Comparison of ENCODE assay signal across 32 cellular contexts in the genomic region with DNA sequence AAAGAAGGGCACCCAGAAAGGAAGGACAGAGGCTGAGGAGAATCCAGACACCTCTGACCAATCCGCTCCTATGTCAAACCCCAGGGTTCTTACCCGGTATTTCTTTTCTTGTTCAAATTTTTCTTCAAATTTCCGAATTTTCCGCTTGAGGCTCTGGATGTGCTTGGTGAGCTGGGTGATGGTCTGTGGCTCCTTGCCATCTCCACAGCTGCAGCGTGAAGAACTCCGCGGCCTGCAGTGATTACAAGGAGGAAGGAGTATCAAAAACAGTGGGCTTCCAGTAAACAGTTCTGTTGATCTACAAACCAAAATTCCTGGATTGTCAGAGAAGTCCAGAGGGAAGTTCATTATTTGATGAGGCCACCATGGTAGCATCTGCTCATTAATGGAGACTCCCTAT.
"Had no signal": no experiment of that assay in that cellular context is flagged by ENCODE, and none has a peak within 500 bp of the region (broad histone marks: within the 10 kb centered on the region; RNA-seq: fewer than 3 reads in every experiment).

No MANE protein-coding gene starts in this region.

- DNase-seq: activated B cell treated with CpG ODN at 0.5 μM for 24 hours; activated CD4-positive, alpha-beta T cell treated with anti-CD3 and anti-CD28 coated beads for 48 hours; activated CD4-positive, alpha-beta T cell treated with anti-CD3 and anti-CD28 coated beads, Interleukin-2, amount 50 U/mL, for 1 hour; activated CD4-positive, alpha-beta T cell treated with anti-CD3 and anti-CD28 coated beads, Interleukin-2, amount 50 U/mL, for 48 hours; activated CD8-positive, alpha-beta memory T cell treated with anti-CD3 and anti-CD28 coated beads for 24 hours; activated CD8-positive, alpha-beta T cell treated with anti-CD3 and anti-CD28 coated beads for 36 hours; activated effector memory CD4-positive, alpha-beta T cell treated with Interleukin-2 at 50 U/mL for 16 hours; activated gamma-delta T cell treated with Interleukin-2 at 50 U/mL for 16 hours; activated naive CD4-positive, alpha-beta T cell treated with anti-CD3 and anti-CD28 coated beads, Interleukin-2, amount 50 U/mL, for 16 hours; activated naive CD4-positive, alpha-beta T cell treated with Interleukin-2 at 50 U/mL for 16 hours; activated T-cell treated with anti-CD3 and anti-CD28 coated beads, Interleukin-2, amount 50 U/mL, for 4 hours; amniotic stem cell; cortex of kidney; dermis blood vessel endothelial cell; effector CD8-positive, alpha-beta T cell; esophagus squamous epithelium; foreskin melanocyte; T-helper 1 cell; T-helper 17 cell; T1000; WERI-Rb-1 had no signal

- H3K9me3 Mint-ChIP-seq: activated B cell treated with CpG ODN at 0.5 μM for 24 hours; activated CD8-positive, alpha-beta T cell treated with anti-CD3 and anti-CD28 coated beads for 36 hours; activated T-cell treated with anti-CD3 and anti-CD28 coated beads, Interleukin-2, amount 50 U/mL, for 4 hours; brain; T-helper 2 cell treated with Interferon-gamma antibody and Interleukin-4, amounts not matched to agents 5 μg/mL and 100 μg/mL, for 36 hours had no signal

- H3K27me3 ChIP-seq: ascending aorta, breast epithelium, cardiac muscle cell, esophagus squamous epithelium, gastroesophageal sphincter had no signal

- ATAC-seq: activated CD4-positive, CD25-positive, alpha-beta regulatory T cell treated with anti-CD3 and anti-CD28 coated beads, Interleukin-2, amount 50 U/mL, for 24 hours; activated CD8-positive, alpha-beta T cell treated with anti-CD3 and anti-CD28 coated beads for 36 hours; activated T-cell treated with anti-CD3 and anti-CD28 coated beads, Interleukin-2, amount 50 U/mL, for 4 hours; activated T-helper 17 cell treated with anti-CD3 and anti-CD28 coated beads, Interleukin-2, amount 50 U/mL, for 72 hours; gastroesophageal sphincter; T-helper 17 cell had no signal

- H3K4me3 ChIP-seq: ascending aorta, breast epithelium, cardiac muscle cell, esophagus squamous epithelium, gastroesophageal sphincter had no signal

- H3K27ac Mint-ChIP-seq: activated B cell treated with CpG ODN at 0.5 μM for 24 hours; activated CD8-positive, alpha-beta T cell treated with anti-CD3 and anti-CD28 coated beads for 36 hours; activated naive CD8-positive, alpha-beta T cell; activated T-helper 17 cell treated with anti-CD3 and anti-CD28 coated beads, Interleukin-2, amount 50 U/mL, for 72 hours; T-helper 17 cell; T-helper 2 cell treated with Interferon-gamma antibody and Interleukin-4, amounts not matched to agents 5 μg/mL and 100 μg/mL, for 36 hours had no signal

- H3K4me3 Mint-ChIP-seq: activated B cell treated with CpG ODN at 0.5 μM for 24 hours; activated CD8-positive, alpha-beta T cell treated with anti-CD3 and anti-CD28 coated beads for 36 hours; activated naive CD8-positive, alpha-beta T cell; activated T-cell treated with anti-CD3 and anti-CD28 coated beads, Interleukin-2, amount 50 U/mL, for 4 hours; activated T-helper 17 cell treated with anti-CD3 and anti-CD28 coated beads, Interleukin-2, amount 50 U/mL, for 72 hours; brain; central memory CD8-positive, alpha-beta T cell; T-helper 17 cell; T-helper 2 cell treated with Interferon-gamma antibody and Interleukin-4, amounts not matched to agents 5 μg/mL and 100 μg/mL, for 36 hours had no signal

- H3K36me3 Mint-ChIP-seq: activated naive CD8-positive, alpha-beta T cell had no signal

- H3K27ac ChIP-seq: ascending aorta, breast epithelium, cardiac muscle cell, epithelial cell of prostate, esophagus squamous epithelium, gastroesophageal sphincter, WERI-Rb-1 had no signal

- H3K9me3 ChIP-seq: ascending aorta, breast epithelium, esophagus squamous epithelium, gastroesophageal sphincter had no signal

- H3K4me1 Mint-ChIP-seq: activated B cell treated with CpG ODN at 0.5 μM for 24 hours; activated T-helper 17 cell treated with anti-CD3 and anti-CD28 coated beads, Interleukin-2, amount 50 U/mL, for 72 hours; central memory CD8-positive, alpha-beta T cell; T-helper 17 cell had no signal

- H3K36me3 ChIP-seq: breast epithelium, cardiac muscle cell, WERI-Rb-1 had no signal

- H3K4me1 ChIP-seq: breast epithelium had no signal

- H3K27me3 Mint-ChIP-seq: activated B cell treated with CpG ODN at 0.5 μM for 24 hours; activated CD8-positive, alpha-beta T cell treated with anti-CD3 and anti-CD28 coated beads for 36 hours; activated naive CD8-positive, alpha-beta T cell; activated T-helper 17 cell treated with anti-CD3 and anti-CD28 coated beads, Interleukin-2, amount 50 U/mL, for 72 hours; brain; central memory CD8-positive, alpha-beta T cell had no signal
